Comparison of ENCODE assay signal across 25 cellular contexts in genomic region chr6:128672023-128672422, GRCh38.
"Had no signal": no experiment of that assay in that cellular context is flagged by ENCODE, and none has a peak within 500 bp of the region (broad histone marks: within the 10 kb centered on the region; RNA-seq: fewer than 3 reads in every experiment).

No MANE protein-coding gene starts in this region.

- H3K4me3 Mint-ChIP-seq: activated naive CD8-positive, alpha-beta T cell; nephron; T-helper 2 cell treated with Interferon-gamma antibody and Interleukin-4, amounts not matched to agents 5 μg/mL and 100 μg/mL, for 36 hours had no signal

- H3K9me3 ChIP-seq: body of pancreas, esophagus muscularis mucosa, heart right ventricle, mucosa of descending colon, thoracic aorta had no signal

- DNase-seq: activated CD4-positive, alpha-beta T cell treated with anti-CD3 and anti-CD28 coated beads for 4 hours; activated CD4-positive, alpha-beta T cell treated with anti-CD3 and anti-CD28 coated beads, Interleukin-2, amount 50 U/mL, for 4 hours; activated CD4-positive, CD25-positive, alpha-beta regulatory T cell; activated effector memory CD4-positive, alpha-beta T cell treated with Interleukin-2 at 50 U/mL for 16 hours; activated naive CD4-positive, alpha-beta T cell treated with Interleukin-2 at 50 U/mL for 16 hours; anterior cingulate cortex; body of pancreas; dermis blood vessel endothelial cell; effector CD4-positive, alpha-beta T cell; foreskin keratinocyte; heart right ventricle; left ventricle myocardium superior; mucosa of descending colon; posterior cingulate gyrus; stimulated activated CD4-positive, alpha-beta T cell treated with anti-CD3 and anti-CD28 coated beads, Interleukin-12 subunit alpha, Interleukin-12 subunit beta, amount 100 ng/mL, for 4 hours; stimulated activated CD4-positive, alpha-beta T cell treated with anti-CD3 and anti-CD28 coated beads, Interleukin-4, amount 100 ng/mL, for 1 hour; stimulated activated naive CD8-positive, alpha-beta T cell treated with anti-CD3 and anti-CD28 coated beads, Interleukin-15, Interleukin-2, amounts not matched to agents 100 U/mL and 50 U/mL, for 24 hours; trophoblast cell had no signal

- H3K27ac Mint-ChIP-seq: activated naive CD8-positive, alpha-beta T cell; nephron; T-helper 2 cell treated with Interferon-gamma antibody and Interleukin-4, amounts not matched to agents 5 μg/mL and 100 μg/mL, for 36 hours had no signal

- H3K9me3 Mint-ChIP-seq: nephron; T-helper 2 cell treated with Interferon-gamma antibody and Interleukin-4, amounts not matched to agents 5 μg/mL and 100 μg/mL, for 36 hours had no signal

- H3K4me1 Mint-ChIP-seq: nephron had no signal

- H3K36me3 Mint-ChIP-seq: activated naive CD8-positive, alpha-beta T cell had no signal

- H3K4me1 ChIP-seq: body of pancreas, esophagus muscularis mucosa had no signal

- H3K27ac ChIP-seq: body of pancreas, esophagus muscularis mucosa, foreskin keratinocyte, heart right ventricle, thoracic aorta had no signal

- H3K27me3 ChIP-seq: esophagus muscularis mucosa, foreskin keratinocyte, heart right ventricle had no signal

- H3K36me3 ChIP-seq: esophagus muscularis mucosa, heart right ventricle, thoracic aorta had no signal

- FAIRE-seq: colon, urothelium cell line had no signal

- H3K4me3 ChIP-seq: body of pancreas, esophagus muscularis mucosa, heart right ventricle, mucosa of descending colon, thoracic aorta had no signal
